9 cellular contexts compared by ENCODE assay signal in the genomic region with DNA sequence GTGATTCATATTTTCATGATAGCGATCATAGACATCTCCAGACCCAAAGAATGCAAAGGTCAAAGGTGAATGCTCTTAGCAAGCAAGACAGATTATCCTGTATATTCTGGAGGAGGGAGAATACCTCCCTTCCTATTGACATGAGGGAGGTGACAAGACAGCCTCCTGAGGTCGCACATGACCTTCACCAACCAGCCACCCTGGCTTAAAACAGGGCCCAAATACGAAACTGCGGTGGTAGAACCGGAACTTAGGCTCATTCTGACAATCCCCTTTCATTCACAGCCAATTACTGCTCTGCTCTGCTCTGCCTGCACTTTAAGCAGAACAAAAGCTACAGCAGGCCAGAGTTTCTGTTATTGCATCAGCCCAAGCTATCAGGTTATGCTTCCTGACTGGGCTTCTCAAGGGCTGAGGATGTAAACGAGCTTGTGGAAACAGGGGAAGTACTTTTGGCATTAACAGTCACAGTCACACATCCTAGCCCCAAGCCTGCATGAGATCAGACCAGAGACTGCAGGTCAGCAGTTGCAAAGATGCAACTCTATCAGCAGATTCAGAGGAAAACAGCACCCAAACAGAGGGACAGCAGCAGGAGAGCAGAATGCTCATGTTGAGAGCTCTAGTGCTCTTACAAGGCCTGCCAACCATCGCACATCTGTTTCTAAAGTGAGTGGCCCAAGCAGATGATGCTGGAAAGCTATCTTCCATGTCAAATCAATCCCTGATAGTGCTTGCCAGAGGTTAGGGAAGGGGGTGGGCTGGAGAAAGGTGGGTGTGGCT. TPM values are rescaled to one million over a fixed set of nuclear protein-coding genes. Genes with fewer than 3 reads are reported as not detected.
A peak's percentile ranks its signal among the peaks of the same experiment; 100 is the strongest.
DNase-seq lines count a peak whose midpoint lies in the region; ATAC-seq, FAIRE-seq and TF ChIP-seq lines count a peak whose summit lies in the region.
"Had no signal": no experiment of that assay in that cellular context is flagged by ENCODE, and none has a peak within 500 bp of the region (broad histone marks: within the 10 kb centered on the region; RNA-seq: fewer than 3 reads in every experiment).

No MANE protein-coding gene starts in this region.

- no peaks in the 10 kb centered on the region for H3K79me2 ChIP-seq in GM23248 (ENCODE audit: insufficient read depth)

- H3K4me1 Mint-ChIP-seq in chondrocyte (ENCODE audit: low read depth) = peaks cover 18% of the 10 kb centered on the region

- peaks cover 5% of the 10 kb centered on the region for H3K9me3 Mint-ChIP-seq in chondrocyte (ENCODE audit: low read depth)

- H3K4me1 ChIP-seq in GM23248 (ENCODE audit: insufficient read depth) = peaks cover 10% of the 10 kb centered on the region
- peaks cover 4 to 5% of the 10 kb centered on the region in 2 donors for H3K4me1 ChIP-seq in gastrocnemius medialis
- no peaks in the 10 kb centered on the region for H3K4me1 ChIP-seq in kidney (ENCODE audit: control insufficient read depth in 1 of 2, insufficient read depth in 1 of 2, low read depth in 1 of 2, low read length in 2 of 2)
- no peaks in the 10 kb centered on the region for H3K4me1 ChIP-seq in thyroid gland

- H3K9ac ChIP-seq in GM23248 (0 out of 2 replicates have a peak overlapping the region, but pooled peaks have one; percentile 21), kidney (ENCODE audit: low read length in 2 of 2) (no peak overlapping the region)

- no peak overlapping the region for H3K4me2 ChIP-seq in GM23248 (ENCODE audit: unreplicated experiment)

- H3K27me3 Mint-ChIP-seq in chondrocyte (ENCODE audit: low read depth) = no peaks in the 10 kb centered on the region

- 70 to 77% methylated on average over 7 of the region's 7 CpGs for WGBS in GM23248 (ENCODE audit: low coverage in 1 of 2, low lambda C conversion rate in 2 of 2, missing lambda C conversion rate in 2 of 2), 2 experiments
- WGBS in thyroid gland, 2 donors = 49 to 60% methylated on average over 7 of the region's 7 CpGs

- H3K27ac Mint-ChIP-seq in chondrocyte (ENCODE audit: unreplicated experiment) = peak overlapping the region; percentile 91

- no peak for TF ChIP-seq CTCF in chondrocyte (IDR thresholded peaks at IDR 0.05)
- no peak for TF ChIP-seq CTCF in gastrocnemius medialis (IDR thresholded peaks at IDR 0.05 in 4 of 5, conservative IDR thresholded peaks at IDR 0.05 in 1 of 5)
- TF ChIP-seq CTCF in kidney (IDR thresholded peaks at IDR 0.05; ENCODE audit: borderline replicate concordance, extremely low read depth, insufficient read depth) = no peak
- TF ChIP-seq CTCF in thyroid gland (IDR thresholded peaks at IDR 0.05) = no peak

- in situ Hi-C loops in GM23248 (cut with MboI) = no loop called here
- in situ Hi-C loops in gastrocnemius medialis (cut with MboI; ENCODE audit: low sequenced_read_pairs in 4 of 4) = loop anchor here in 1 of 4 donors (25.0 kb wide), 1 partner anchor 321 kb away; the partner anchor contains the start of gene SH3KBP1

- H2AFZ ChIP-seq in GM23248 = no peak overlapping the region

- peak; percentile 61 to 64 for ATAC-seq in gastrocnemius medialis
- ATAC-seq in GM21737 (IDR thresholded peaks at IDR 0.05; ENCODE audit: unreplicated experiment) = no peak

- peak overlapping the region; percentile 49 for H3K27ac ChIP-seq in GM23248
- peak overlapping the region; percentile 29 to 59 (median 58) for H3K27ac ChIP-seq in gastrocnemius medialis
- no peak overlapping the region for H3K27ac ChIP-seq in kidney (ENCODE audit: low read depth in 2 of 2, low read length in 2 of 2)
- H3K27ac ChIP-seq in thyroid gland = no peak overlapping the region

- H3K27me3 ChIP-seq in GM23248 (replicated peaks; ENCODE audit: insufficient read depth) (no peaks in the 10 kb centered on the region), gastrocnemius medialis (no peaks in the 10 kb centered on the region), thyroid gland (no peaks in the 10 kb centered on the region)

- H3K9me3 ChIP-seq in GM23248 (ENCODE audit: low read depth) (no peaks in the 10 kb centered on the region), gastrocnemius medialis (no peaks in the 10 kb centered on the region), kidney (ENCODE audit: control insufficient read depth in 1 of 2, low read length in 2 of 2) (no peaks in the 10 kb centered on the region), thyroid gland (no peaks in the 10 kb centered on the region)

- intact Hi-C loops in gastrocnemius medialis (cut with DNase I; ENCODE audit: low total_unique reads) = no loop called here
- intact Hi-C loops in kidney (cut with DNase I) = no loop called here
- intact Hi-C loops in thyroid gland (cut with DNase I) = no loop called here

- no peaks in the 10 kb centered on the region for H3F3A ChIP-seq in GM23248 (ENCODE audit: insufficient read depth)

- no peak overlapping the region for H3K4me3 ChIP-seq in GM23248
- H3K4me3 ChIP-seq in gastrocnemius medialis = no peak overlapping the region
- H3K4me3 ChIP-seq in kidney (ENCODE audit: low read length in 2 of 2) = no peak overlapping the region
- H3K4me3 ChIP-seq in thyroid gland (replicated peaks in 1 of 3) = no peak overlapping the region

- no peak for FAIRE-seq in kidney (lab: Jason Lieb, UNC)

- H3K4me3 Mint-ChIP-seq in chondrocyte (ENCODE audit: unreplicated experiment) = no peak overlapping the region

- no peaks in the 10 kb centered on the region for H3K9me2 ChIP-seq in GM23248 (ENCODE audit: insufficient read depth)

- no peak for TF ChIP-seq POLR2A in gastrocnemius medialis (IDR thresholded peaks at IDR 0.05)
- TF ChIP-seq POLR2A in thyroid gland (IDR thresholded peaks at IDR 0.05) = no peak

- DNase-seq in ELR (ENCODE audit: low read depth) (peak; percentile 48), GM23248 (peak; percentile 36), NOMO-1 treated with DMSO at 0.1 percent for 48 hours (lab: John Stamatoyannopoulos, UW; ENCODE audit: unreplicated experiment) (peak; percentile 97), chondrocyte (ENCODE audit: low spot score) (no peak), gastrocnemius medialis (no peak), kidney (no peak), thyroid gland (no peak)

- H3K36me3 Mint-ChIP-seq in chondrocyte (ENCODE audit: low read depth) = peaks cover 4% of the 10 kb centered on the region

- no peaks in the 10 kb centered on the region for H3K36me3 ChIP-seq in GM23248 (ENCODE audit: low read depth)
- no peaks in the 10 kb centered on the region for H3K36me3 ChIP-seq in gastrocnemius medialis
- no peaks in the 10 kb centered on the region for H3K36me3 ChIP-seq in kidney (ENCODE audit: control insufficient read depth in 1 of 2, insufficient read depth in 2 of 2, low read length in 2 of 2)
- no peaks in the 10 kb centered on the region for H3K36me3 ChIP-seq in thyroid gland

- no peaks in the 10 kb centered on the region for H4K20me1 ChIP-seq in GM23248 (ENCODE audit: insufficient read depth)

RNA-seq across cellular contexts. Expression of gene MAP3K15, which starts 51.2 kb away (rescaled TPM):
- not detected in 2 replicates for total RNA-seq in GM23248 (2014; rRNA removed; shearing (Covaris generic))
- polyA plus RNA-seq in GM23248 (2016; fragmentation: Nextera tagmentation; extraction: Ambion mirVana) (not detected in 2 replicates), kidney (ENCODE audit: insufficient read depth, low read depth, low replicate concordance) (5.0 TPM)
- total RNA-seq in chondrocyte (0.18 to 0.22 TPM in 2 of 3 replicates, not detected in the other), gastrocnemius medialis (not detected), kidney (3.7 TPM), thyroid gland (not detected)
- total RNA-seq: subcutaneous adipose tissue had no signal

Comparison
In these comparisons a context has a peak if more than half of its experiments do, and no peak if none do; other contexts are left out.
1. DNase-seq: peak in ELR (single experiment), GM23248 (single experiment) and NOMO-1 treated with DMSO at 0.1 percent for 48 hours (single experiment); none in chondrocyte (single experiment), gastrocnemius medialis (0 of 2), kidney (single experiment) and thyroid gland (0 of 2).
2. H3K27ac ChIP-seq: peak in GM23248 (single experiment) and gastrocnemius medialis (4 of 4); none in kidney (0 of 2) and thyroid gland (0 of 3).